In the genomic region with DNA sequence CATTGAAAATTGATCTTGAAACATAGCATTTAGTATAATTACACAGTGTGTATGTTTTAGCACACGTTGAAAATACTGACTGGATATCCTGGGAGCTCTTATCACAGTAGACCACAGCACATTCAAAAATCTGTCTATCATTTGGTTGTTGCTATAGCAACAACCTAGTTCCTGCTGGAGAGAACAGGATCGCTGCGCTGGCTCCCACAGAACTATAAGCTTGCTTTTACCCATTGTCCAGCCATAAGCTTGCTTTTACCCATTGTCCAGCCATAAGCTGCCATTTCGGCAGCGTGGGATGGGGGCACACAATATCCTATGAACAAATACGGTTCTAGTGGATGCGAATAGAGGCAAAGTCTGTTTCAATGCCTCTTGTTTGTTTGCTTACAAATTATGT, we compare ENCODE assay signal across 16 cellular contexts.
A peak's percentile ranks its signal among the peaks of the same experiment; 100 is the strongest.
DNase-seq lines count a peak whose midpoint lies in the region; ATAC-seq, FAIRE-seq and TF ChIP-seq lines count a peak whose summit lies in the region.
"Had no signal": no experiment of that assay in that cellular context is flagged by ENCODE, and none has a peak within 500 bp of the region (broad histone marks: within the 10 kb centered on the region; RNA-seq: fewer than 3 reads in every experiment).

No MANE protein-coding gene starts in this region.

- H4K20me1 ChIP-seq in HepG2 (ENCODE audit: insufficient read depth, low read length) = no peaks in the 10 kb centered on the region
- no peaks in the 10 kb centered on the region for H4K20me1 ChIP-seq in astrocyte (ENCODE audit: insufficient read depth, low read length)

- H3K4me3 Mint-ChIP-seq in astrocyte (ENCODE audit: unreplicated experiment) = no peak overlapping the region
- peak overlapping the region; percentile 66 for H3K4me3 Mint-ChIP-seq in type B pancreatic cell
- H3K4me3 Mint-ChIP-seq: activated naive CD8-positive, alpha-beta T cell treated with anti-CD3 and anti-CD28 coated beads, Interleukin-2, amount 50 U/mL, for 24 hours; activated T-helper 1 cell treated with anti-CD3 and anti-CD28 coated beads, Interleukin-12 subunit alpha, Interleukin-12 subunit beta, Interleukin-2, Interleukin-4 antibody, amounts not matched to agents 30 ng/mL and 10 ng/mL and 1 ng/mL, durations not matched to agents 14 hours and 24 hours and 36 hours; CD4-positive, alpha-beta memory T cell; T-helper 1 cell treated with Interleukin-12 subunit alpha and Interleukin-12 subunit beta and Interleukin-4 antibody, amounts not matched to agents 30 μg/mL and 1 μg/mL, for 36 hours had no signal

- no peak for DNase-seq in HepG2 (ENCODE audit: low spot score)
- no peak for DNase-seq in right lobe of liver
- peak; percentile 42 for DNase-seq in astrocyte (ENCODE audit: low read depth)
- peak; percentile 63 for DNase-seq in iris pigment epithelial cell (ENCODE audit: low read depth)
- no peak for DNase-seq in type B pancreatic cell (ENCODE audit: extremely low spot score, unreplicated experiment)
- DNase-seq in stimulated activated naive CD8-positive, alpha-beta T cell treated with anti-CD3 and anti-CD28 coated beads, Interleukin-15, Interleukin-2, amounts not matched to agents 100 U/mL and 50 U/mL, for 24 hours = no peak
- DNase-seq in occipital lobe (lab: John Stamatoyannopoulos, UW) = no peak
- DNase-seq: activated naive CD8-positive, alpha-beta T cell treated with anti-CD3 and anti-CD28 coated beads, Interleukin-2, amount 50 U/mL, for 24 hours; CD4-positive, alpha-beta memory T cell; kidney glomerular epithelial cell; NCI-H2029 treated with DMSO at 0.1 percent for 48 hours; stomach had no signal

- H3K27me3 Mint-ChIP-seq in astrocyte (ENCODE audit: low read depth, unreplicated experiment) = no peaks in the 10 kb centered on the region
- peaks cover 3% of the 10 kb centered on the region for H3K27me3 Mint-ChIP-seq in type B pancreatic cell
- H3K27me3 Mint-ChIP-seq: activated naive CD8-positive, alpha-beta T cell treated with anti-CD3 and anti-CD28 coated beads, Interleukin-2, amount 50 U/mL, for 24 hours had no signal

- CTCF ChIA-PET in HepG2 (lab: Yijun Ruan, JAX; ENCODE audit: low intra/inter-chr PET ratio, low total read pairs) = no interaction called here

- in situ Hi-C loops in HepG2 (cut with HindIII; ENCODE audit: extremely low pct_ligation_motif_present, low pct_unique_long_range_greater_than_20kb) = no loop called here

- ATAC-seq in HepG2 = no peak
- ATAC-seq in right lobe of liver = no peak
- no peak for ATAC-seq in stimulated activated naive CD8-positive, alpha-beta T cell treated with anti-CD3 and anti-CD28 coated beads, Interleukin-15, Interleukin-2, amounts not matched to agents 100 U/mL and 50 U/mL, for 24 hours
- ATAC-seq in GM18861 (IDR thresholded peaks at IDR 0.05; ENCODE audit: unreplicated experiment) = no peak
- ATAC-seq: activated naive CD8-positive, alpha-beta T cell treated with anti-CD3 and anti-CD28 coated beads, Interleukin-2, amount 50 U/mL, for 24 hours had no signal

- H3K4me2 ChIP-seq in HepG2 (ENCODE audit: low read depth, low read length) (no peak overlapping the region), astrocyte (ENCODE audit: low read length) (peak overlapping the region; percentile 80)

- H3K4me1 ChIP-seq in HepG2 (ENCODE audit: insufficient read depth, low read length) (no peaks in the 10 kb centered on the region), right lobe of liver (no peaks in the 10 kb centered on the region), astrocyte (ENCODE audit: insufficient read depth, low read length) (peaks cover 42% of the 10 kb centered on the region)
- H3K4me1 ChIP-seq: stomach had no signal

- TF ChIP-seq POLR2A in HepG2 (IDR thresholded peaks at IDR 0.05; ENCODE audit: insufficient read depth in 1 of 2, low read depth in 2 of 2, low read length in 2 of 2) = no peak
- TF ChIP-seq POLR2A in right lobe of liver (IDR thresholded peaks at IDR 0.05) = no peak

- H3K36me3 ChIP-seq in HepG2 (replicated peaks in 1 of 2; ENCODE audit: control insufficient read depth in 1 of 2, insufficient read depth in 2 of 2, low read length in 2 of 2) (no peaks in the 10 kb centered on the region), right lobe of liver (no peaks in the 10 kb centered on the region), astrocyte (ENCODE audit: insufficient read depth, low read length) (no peaks in the 10 kb centered on the region)
- H3K36me3 ChIP-seq: stomach had no signal

- H3K27ac Mint-ChIP-seq in astrocyte (ENCODE audit: unreplicated experiment) = peak overlapping the region; percentile 82
- H3K27ac Mint-ChIP-seq in type B pancreatic cell = peak overlapping the region; percentile 40
- H3K27ac Mint-ChIP-seq: activated naive CD8-positive, alpha-beta T cell treated with anti-CD3 and anti-CD28 coated beads, Interleukin-2, amount 50 U/mL, for 24 hours; activated T-helper 1 cell treated with anti-CD3 and anti-CD28 coated beads, Interleukin-12 subunit alpha, Interleukin-12 subunit beta, Interleukin-2, Interleukin-4 antibody, amounts not matched to agents 30 ng/mL and 10 ng/mL and 1 ng/mL, durations not matched to agents 14 hours and 24 hours and 36 hours; CD4-positive, alpha-beta memory T cell; T-helper 1 cell treated with Interleukin-12 subunit alpha and Interleukin-12 subunit beta and Interleukin-4 antibody, amounts not matched to agents 30 μg/mL and 1 μg/mL, for 36 hours had no signal

- H3K9me3 ChIP-seq in HepG2 (ENCODE audit: low read length) (no peaks in the 10 kb centered on the region), right lobe of liver (no peaks in the 10 kb centered on the region), astrocyte (ENCODE audit: insufficient read depth, low read depth, low read length) (no peaks in the 10 kb centered on the region)
- H3K9me3 ChIP-seq: stomach had no signal

- POLR2A ChIA-PET in HepG2 (lab: Yijun Ruan, JAX) = no interaction called here

- H3K27ac ChIP-seq in HepG2 (ENCODE audit: extremely low read length, insufficient read depth, low read length) (no peak overlapping the region), right lobe of liver (no peak overlapping the region), astrocyte (ENCODE audit: low read depth, low read length) (peak overlapping the region; percentile 98)
- H3K27ac ChIP-seq: stomach had no signal

- 20% methylated on average over 7 of the region's 7 CpGs for WGBS in HepG2 (ENCODE audit: low lambda C conversion rate)
- WGBS in right lobe of liver (ENCODE audit: insufficient coverage, low coverage, low lambda C conversion rate, missing lambda C conversion rate) = 67% methylated on average over 7 of the region's 7 CpGs

- TF ChIP-seq CTCF in HepG2 (CRISPR knock-in tag; IDR thresholded peaks at IDR 0.05) (no peak), right lobe of liver (IDR thresholded peaks at IDR 0.05) (no peak), astrocyte (IDR thresholded peaks at IDR 0.05; ENCODE audit: insufficient read depth, low read depth, low read length) (no peak), type B pancreatic cell (conservative IDR thresholded peaks at IDR 0.05) (no peak)

- no peaks in the 10 kb centered on the region for H3K36me3 Mint-ChIP-seq in astrocyte (ENCODE audit: low read depth, unreplicated experiment)
- no peaks in the 10 kb centered on the region for H3K36me3 Mint-ChIP-seq in type B pancreatic cell
- H3K36me3 Mint-ChIP-seq: CD4-positive, alpha-beta memory T cell had no signal

- no peak for TF ChIP-seq EP300 in HepG2 (IDR thresholded peaks at IDR 0.05; ENCODE audit: low read depth in 2 of 2, low read length in 2 of 2)
- no peak for TF ChIP-seq EP300 in HepG2 (CRISPR knock-in tag; IDR thresholded peaks at IDR 0.05; ENCODE audit: borderline replicate concordance)

- H3K4me1 Mint-ChIP-seq in astrocyte (ENCODE audit: low read depth, unreplicated experiment) (peaks cover 46% of the 10 kb centered on the region), type B pancreatic cell (ENCODE audit: unreplicated experiment) (peaks cover 17% of the 10 kb centered on the region)
- H3K4me1 Mint-ChIP-seq: activated naive CD8-positive, alpha-beta T cell treated with anti-CD3 and anti-CD28 coated beads, Interleukin-2, amount 50 U/mL, for 24 hours; CD4-positive, alpha-beta memory T cell had no signal

- no peaks in the 10 kb centered on the region for H3K27me3 ChIP-seq in HepG2 (ENCODE audit: control insufficient read depth in 1 of 2, insufficient read depth in 2 of 2, low read length in 2 of 2)
- H3K27me3 ChIP-seq in right lobe of liver = no peaks in the 10 kb centered on the region
- H3K27me3 ChIP-seq in astrocyte (ENCODE audit: insufficient read depth, low read length) = no peaks in the 10 kb centered on the region
- H3K27me3 ChIP-seq: stomach had no signal

- FAIRE-seq in HepG2 (lab: Jason Lieb, UNC) (no peak), astrocyte (lab: Jason Lieb, UNC) (no peak)
- FAIRE-seq: HTR-8/SVneo had no signal

- H3K4me3 ChIP-seq in HepG2 (replicated peaks in 1 of 3; ENCODE audit: insufficient read depth in 1 of 3, low read depth in 2 of 3, low read length in 3 of 3) = no peak overlapping the region
- H3K4me3 ChIP-seq in right lobe of liver = no peak overlapping the region
- peak overlapping the region; percentile 42 for H3K4me3 ChIP-seq in astrocyte (ENCODE audit: insufficient read depth, low read depth, low read length)
- H3K4me3 ChIP-seq: stomach had no signal

- no peak overlapping the region for H3K9ac ChIP-seq in HepG2 (ENCODE audit: insufficient read depth, low read depth, low read length)
- H3K9ac ChIP-seq in astrocyte (ENCODE audit: low read length) = peak overlapping the region; percentile 79

- no TSS peak for BruUV-seq in HepG2 (replicated peaks; lab: Mats Ljungman, UMichigan)

- H3K79me2 ChIP-seq in HepG2 (ENCODE audit: insufficient read depth, low read length) (no peaks in the 10 kb centered on the region), astrocyte (ENCODE audit: insufficient read depth, low read length) (no peaks in the 10 kb centered on the region)

- H2AFZ ChIP-seq in HepG2 (ENCODE audit: low read length) = no peak overlapping the region
- H2AFZ ChIP-seq in astrocyte (ENCODE audit: low read depth, low read length) = no peak overlapping the region

- intact Hi-C loops in HepG2 (cut with micrococcal nuclease; ENCODE audit: unreplicated experiment) = no loop called here
- intact Hi-C loops in right lobe of liver (cut with DNase I) = no loop called here

- no peak for TF ChIP-seq RAD21 in HepG2 (CRISPR knock-in tag; IDR thresholded peaks at IDR 0.05)

- H3K9me3 Mint-ChIP-seq in astrocyte (ENCODE audit: unreplicated experiment) = peaks cover 4% of the 10 kb centered on the region
- no peaks in the 10 kb centered on the region for H3K9me3 Mint-ChIP-seq in type B pancreatic cell
- H3K9me3 Mint-ChIP-seq: activated naive CD8-positive, alpha-beta T cell treated with anti-CD3 and anti-CD28 coated beads, Interleukin-2, amount 50 U/mL, for 24 hours; activated T-helper 1 cell treated with anti-CD3 and anti-CD28 coated beads, Interleukin-12 subunit alpha, Interleukin-12 subunit beta, Interleukin-2, Interleukin-4 antibody, amounts not matched to agents 30 ng/mL and 10 ng/mL and 1 ng/mL, durations not matched to agents 14 hours and 24 hours and 36 hours; T-helper 1 cell treated with Interleukin-12 subunit alpha and Interleukin-12 subunit beta and Interleukin-4 antibody, amounts not matched to agents 30 μg/mL and 1 μg/mL, for 36 hours had no signal

TF ChIP-seq in HepG2, 621 proteins besides CTCF, POLR2A, EP300 and RAD21:
- peak; percentile 14; the same call in 1 of the 2 replicates for TF ChIP-seq RFX1 (IDR thresholded peaks at IDR 0.05)
- TF ChIP-seq ZEB1 (IDR thresholded peaks at IDR 0.05; ENCODE audit: insufficient replicate concordance, low read depth) = no peak
TF ChIP-seq in HepG2: peak in this region for 1.

Comparison
In these comparisons a context has a peak if more than half of its experiments do, and no peak if none do; other contexts are left out.
1. DNase-seq: peak in astrocyte (single experiment) and iris pigment epithelial cell (single experiment); none in HepG2 (single experiment), right lobe of liver (0 of 3), type B pancreatic cell (single experiment), stimulated activated naive CD8-positive, alpha-beta T cell treated with anti-CD3 and anti-CD28 coated beads, Interleukin-15, Interleukin-2, amounts not matched to agents 100 U/mL and 50 U/mL, for 24 hours (single experiment) and occipital lobe (single experiment).